In the genomic region with DNA sequence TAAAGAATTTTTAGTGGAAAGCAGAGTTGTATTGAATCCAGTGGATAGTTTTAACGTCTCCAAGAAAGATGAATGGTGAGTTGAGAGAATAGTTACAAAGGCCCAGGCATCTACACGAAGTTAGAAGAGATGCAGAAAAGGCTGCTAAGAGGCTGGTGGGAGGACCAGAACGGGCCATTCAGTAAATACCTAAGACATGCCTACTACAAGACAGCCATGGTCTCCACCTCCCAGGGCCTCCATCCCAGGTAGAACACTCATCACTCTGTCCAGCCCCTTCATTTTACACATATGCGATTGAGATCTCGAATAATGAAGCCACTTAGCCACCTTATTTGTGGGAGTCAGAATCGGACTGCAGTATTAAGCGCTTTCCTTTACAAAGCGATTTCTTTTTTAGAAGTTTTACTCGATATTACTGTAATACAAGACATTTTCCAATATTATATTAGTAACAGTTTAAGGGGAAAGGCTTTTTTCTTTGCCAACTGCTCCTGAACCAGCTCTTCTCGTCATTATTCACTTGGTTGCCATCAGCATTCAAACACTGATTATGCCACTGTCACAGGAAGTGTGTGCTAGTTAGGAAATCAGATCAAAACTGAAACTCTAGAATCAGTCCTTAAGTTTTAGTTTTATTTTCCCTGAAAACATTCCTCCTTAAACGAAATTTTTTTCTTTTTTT, we compare ENCODE assay signal across 8 cellular contexts. TPM values are rescaled to one million over a fixed set of nuclear protein-coding genes. Genes with fewer than 3 reads are reported as not detected.
DNase-seq lines count a peak whose midpoint lies in the region; ATAC-seq and TF ChIP-seq lines count a peak whose summit lies in the region.

No MANE protein-coding gene starts in this region.

- peak overlapping the region; percentile 96 for H3K9ac ChIP-seq in adipocyte (ENCODE audit: low read length)

- H3K27me3 ChIP-seq in left ventricle myocardium inferior (ENCODE audit: low read depth) = no peaks in the 10 kb centered on the region
- no peaks in the 10 kb centered on the region for H3K27me3 ChIP-seq in adipocyte (replicated peaks; ENCODE audit: control insufficient read depth, insufficient read depth, low read length)
- no peaks in the 10 kb centered on the region for H3K27me3 ChIP-seq in lower lobe of right lung (ENCODE audit: low read depth)

- peak overlapping the region; percentile 78 for H3K4me3 ChIP-seq in left ventricle myocardium inferior
- H3K4me3 ChIP-seq in adipocyte (ENCODE audit: low read length) = peak overlapping the region; percentile 94
- peak overlapping the region; percentile 97 for H3K4me3 ChIP-seq in lower lobe of right lung

- H3K27ac ChIP-seq in left ventricle myocardium inferior (replicated peaks) (peak overlapping the region; percentile 94), lower lobe of right lung (peak overlapping the region; percentile 99)

- no peak for TF ChIP-seq CTCF in left ventricle myocardium inferior (IDR thresholded peaks at IDR 0.05; ENCODE audit: borderline replicate concordance)
- no peak for TF ChIP-seq CTCF in lower lobe of right lung (IDR thresholded peaks at IDR 0.05)

- peaks cover 75% of the 10 kb centered on the region for H3K4me1 ChIP-seq in left ventricle myocardium inferior
- peaks cover 33% of the 10 kb centered on the region for H3K4me1 ChIP-seq in adipocyte (ENCODE audit: control insufficient read depth, insufficient read depth, low read length)
- H3K4me1 ChIP-seq in lower lobe of right lung = peaks cover 43% of the 10 kb centered on the region

- intact Hi-C loops in left ventricle myocardium inferior (cut with micrococcal nuclease) = no loop called here
- intact Hi-C loops in left ventricle myocardium superior (cut with micrococcal nuclease) = no loop called here
- intact Hi-C loops in lower lobe of right lung (cut with DNase I) = no loop called here

- no peak for DNase-seq in left ventricle myocardium inferior
- no peak for DNase-seq in left ventricle myocardium superior
- peak; percentile 23 for DNase-seq in adipocyte (ENCODE audit: low read depth)
- no peak for DNase-seq in lower lobe of right lung
- DNase-seq in NCI-H1436 treated with DMSO at 0.1 percent for 48 hours (lab: John Stamatoyannopoulos, UW) = no peak
- DNase-seq in NK-92 treated with Interleukin-12 subunit alpha and Interleukin-12 subunit beta, amount 100 ng/mL, for 24 hours (lab: John Stamatoyannopoulos, UW) = no peak
- DNase-seq in HuH-7.5 (ENCODE audit: low spot score) = no peak

- H3K9me3 ChIP-seq in left ventricle myocardium inferior (replicated peaks) (no peaks in the 10 kb centered on the region), adipocyte (ENCODE audit: control insufficient read depth, low read length) (no peaks in the 10 kb centered on the region), lower lobe of right lung (no peaks in the 10 kb centered on the region)

- H3K36me3 ChIP-seq in left ventricle myocardium inferior (peaks cover 10% of the 10 kb centered on the region), adipocyte (ENCODE audit: control insufficient read depth, insufficient read depth, low read length, severe bottlenecking) (peaks cover 23% of the 10 kb centered on the region), lower lobe of right lung (no peaks in the 10 kb centered on the region)

- ATAC-seq in left ventricle myocardium superior = no peak
- no peak for ATAC-seq in lower lobe of right lung
- no peak for ATAC-seq in GM21825 (IDR thresholded peaks at IDR 0.05; ENCODE audit: unreplicated experiment)

RNA-seq across cellular contexts. Expression of gene DYNLT1, which starts 1.6 kb away (rescaled TPM):
- total RNA-seq in left ventricle myocardium inferior (126 TPM), left ventricle myocardium superior (130 TPM), lower lobe of right lung (101 TPM)

RNA-seq across cellular contexts. Expression of gene SYTL3, which starts 6.9 kb away (rescaled TPM):
- 11.2 TPM for total RNA-seq in left ventricle myocardium inferior
- total RNA-seq in left ventricle myocardium superior = 10.8 TPM
- 13.9 TPM for total RNA-seq in lower lobe of right lung
